ENCODE assay signal across 19 cellular contexts in the genomic region with DNA sequence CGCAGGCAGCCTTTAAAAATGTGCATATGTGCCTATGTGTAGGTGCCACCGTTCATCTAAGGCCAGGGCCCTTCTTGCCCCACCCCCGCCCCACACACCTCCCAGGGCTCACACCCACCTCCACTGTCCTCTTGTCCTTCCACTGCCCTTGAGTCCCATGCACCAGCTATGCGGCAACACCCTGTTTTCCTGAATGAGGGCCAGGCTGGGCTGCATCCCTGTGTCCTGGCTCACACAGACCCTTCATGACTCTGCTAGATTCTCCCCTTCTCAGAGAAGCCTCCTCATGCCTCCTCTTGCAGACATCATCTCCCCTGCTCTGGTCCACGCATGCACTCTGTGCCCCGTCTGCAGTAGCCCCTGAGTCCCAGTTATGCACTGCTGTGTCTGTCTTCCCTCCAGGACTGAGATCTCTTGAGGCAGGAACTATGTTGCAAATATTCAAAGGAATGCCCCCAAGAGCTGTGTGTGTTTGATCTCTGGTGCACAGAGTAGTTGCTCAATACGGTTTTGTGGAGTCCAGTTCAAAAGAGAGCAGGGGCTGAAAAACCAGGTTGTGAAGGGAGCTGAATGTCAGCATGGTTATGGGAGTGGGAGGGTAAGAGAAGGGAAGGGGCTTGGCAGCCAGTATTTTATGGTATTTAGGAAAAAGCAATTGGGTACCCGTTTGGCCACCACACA. TPM values are rescaled to one million over a fixed set of nuclear protein-coding genes. Genes with fewer than 3 reads are reported as not detected.
"Had no signal": no experiment of that assay in that cellular context is flagged by ENCODE, and none has a peak within 500 bp of the region (broad histone marks: within the 10 kb centered on the region; RNA-seq: fewer than 3 reads in every experiment).

No MANE protein-coding gene starts in this region.

- H3K36me3 ChIP-seq: gastrocnemius medialis, prostate gland, stomach, upper lobe of left lung had no signal

- DNase-seq: activated B cell treated with CpG ODN at 0.5 μM for 24 hours; activated CD4-positive, alpha-beta memory T cell treated with anti-CD3 and anti-CD28 coated beads for 36 hours; activated CD4-positive, alpha-beta T cell treated with anti-CD3 and anti-CD28 coated beads for 4 hours; activated gamma-delta T cell treated with Interleukin-2 at 50 U/mL for 16 hours; activated naive CD8-positive, alpha-beta T cell treated with anti-CD3 and anti-CD28 coated beads for 36 hours; activated T-cell treated with anti-CD3 and anti-CD28 coated beads for 4 hours; amniotic stem cell; islet precursor cell; right cardiac atrium; small intestine; stimulated activated CD4-positive, alpha-beta T cell treated with anti-CD3 and anti-CD28 coated beads, Interleukin-4, amount 100 ng/mL, for 1 hour; stomach; SW 1271 had no signal

- H3K4me3 ChIP-seq: gastrocnemius medialis, prostate gland, stomach, upper lobe of left lung had no signal

- ATAC-seq: stimulated activated effector memory CD8-positive, alpha-beta T cell treated with anti-CD3 and anti-CD28 coated beads, Interleukin-12 subunit alpha, Interleukin-12 subunit beta, amount 100 ng/mL, for 72 hours had no signal

- H3K27me3 ChIP-seq: gastrocnemius medialis had no signal

- H3K9me3 ChIP-seq: gastrocnemius medialis, prostate gland, stomach, upper lobe of left lung had no signal

- H3K4me1 ChIP-seq: prostate gland had no signal

- H3K27ac ChIP-seq: dorsolateral prefrontal cortex, gastrocnemius medialis, prostate gland, upper lobe of left lung had no signal

RNA-seq across cellular contexts. Expression of a gene that starts 47.3 kb away (rescaled TPM):
- total RNA-seq: activated naive CD8-positive, alpha-beta T cell treated with anti-CD3 and anti-CD28 coated beads for 36 hours; temporal lobe had no signal
